ENCODE assay signal across 8 cellular contexts in the genomic region with DNA sequence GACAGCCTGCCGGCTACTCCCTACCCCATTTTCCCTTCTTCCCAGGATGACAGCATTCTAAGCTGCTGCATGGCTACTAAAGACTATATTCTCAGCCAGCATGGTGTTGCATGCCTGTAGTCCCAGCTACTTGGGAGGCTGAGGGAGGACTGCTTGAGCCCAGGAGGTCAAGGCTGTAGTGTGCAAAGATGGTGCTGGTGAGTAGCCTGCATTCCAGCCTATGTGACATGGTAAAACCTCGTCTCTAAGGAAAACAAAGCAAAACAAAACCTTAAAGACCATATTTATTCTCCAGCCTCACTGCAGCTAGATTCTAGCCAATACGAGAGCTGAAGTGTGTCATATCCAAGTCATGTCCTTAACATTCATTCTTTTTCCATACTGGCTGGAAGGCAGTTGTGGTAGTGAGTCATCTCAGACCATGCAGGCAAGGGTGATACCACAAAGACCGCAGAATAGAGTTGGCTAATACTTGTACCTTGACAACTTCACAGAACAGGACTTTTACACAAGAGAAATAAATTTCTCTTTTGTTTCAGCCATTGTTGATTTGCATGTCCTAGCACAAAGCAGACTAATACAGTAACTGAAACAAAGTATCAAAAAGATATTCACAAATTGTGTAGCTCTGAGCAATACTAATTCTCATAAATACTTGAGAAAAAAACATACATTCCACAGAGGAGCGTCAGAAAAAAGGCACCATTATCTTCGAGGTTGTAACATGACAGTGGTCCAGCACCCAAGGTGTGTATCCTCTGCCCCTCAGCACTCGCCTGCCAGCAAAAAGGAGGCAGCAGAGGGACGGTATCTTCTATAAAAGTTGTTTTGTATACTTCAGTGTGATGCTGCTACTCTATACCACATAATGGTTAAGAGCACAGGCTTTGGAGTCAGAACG. TPM values are rescaled to one million over a fixed set of nuclear protein-coding genes. Genes with fewer than 3 reads are reported as not detected.
DNase-seq lines count a peak whose midpoint lies in the region; ATAC-seq and TF ChIP-seq lines count a peak whose summit lies in the region.

No MANE protein-coding gene starts in this region.

- peak; percentile 76 for ATAC-seq in GM21381 (IDR thresholded peaks at IDR 0.05; ENCODE audit: unreplicated experiment)
- ATAC-seq in activated CD8-positive, alpha-beta T cell treated with anti-CD3 and anti-CD28 coated beads for 36 hours = peak; percentile 85

- no peaks in the 10 kb centered on the region for H3K9me3 ChIP-seq in CD4-positive, alpha-beta memory T cell (ENCODE audit: control insufficient read depth in 1 of 2, low read length in 2 of 2)

- peak overlapping the region; percentile 74 to 96 (median 88) for H3K27ac Mint-ChIP-seq in CD4-positive, alpha-beta memory T cell
- H3K27ac Mint-ChIP-seq in activated CD8-positive, alpha-beta T cell treated with anti-CD3 and anti-CD28 coated beads for 36 hours = peak overlapping the region; percentile 82

- POLR2A ChIA-PET in CD4-positive, alpha-beta memory T cell (lab: Charles Lee; ENCODE audit: partially characterized antibody) = interaction anchor here (0.5 kb wide), 1 partner anchor 382 kb away, joined by 4 read pairs; no protein-coding TSS in a partner anchor
- POLR2A ChIA-PET in activated CD8-positive, alpha-beta T cell treated with anti-CD3 and anti-CD28 coated beads for 36 hours (lab: Charles Lee) = interaction anchor here (1.1 to 1.5 kb wide), 2 partner anchors 17 to 35 kb away, joined by 3 read pairs; a partner anchor contains a TSS

- H3K36me3 Mint-ChIP-seq in CD4-positive, alpha-beta memory T cell = peaks cover 21 to 51% of the 10 kb centered on the region in 2 donors
- H3K36me3 Mint-ChIP-seq in activated CD8-positive, alpha-beta T cell treated with anti-CD3 and anti-CD28 coated beads for 36 hours (ENCODE audit: low read depth) = peaks cover 40% of the 10 kb centered on the region

- no peaks in the 10 kb centered on the region for H3K27me3 ChIP-seq in CD4-positive, alpha-beta memory T cell (ENCODE audit: insufficient read depth, low read length)

- H3K4me1 ChIP-seq in CD4-positive, alpha-beta memory T cell (ENCODE audit: insufficient read depth, low read length) = peaks cover 21% of the 10 kb centered on the region

- H3K4me1 Mint-ChIP-seq in CD4-positive, alpha-beta memory T cell = peaks cover 26 to 36% (median 30%) of the 10 kb centered on the region in 4 donors
- peaks cover 29% of the 10 kb centered on the region for H3K4me1 Mint-ChIP-seq in activated CD8-positive, alpha-beta T cell treated with anti-CD3 and anti-CD28 coated beads for 36 hours (ENCODE audit: low read depth)

- H3K36me3 ChIP-seq in CD4-positive, alpha-beta memory T cell (ENCODE audit: insufficient read depth, low read length) = peaks cover 14% of the 10 kb centered on the region

- H3K9me3 Mint-ChIP-seq in CD4-positive, alpha-beta memory T cell = no peaks in the 10 kb centered on the region
- no peaks in the 10 kb centered on the region for H3K9me3 Mint-ChIP-seq in activated CD8-positive, alpha-beta T cell treated with anti-CD3 and anti-CD28 coated beads for 36 hours

- no peak overlapping the region for H3K27ac ChIP-seq in CD4-positive, alpha-beta memory T cell (ENCODE audit: low read depth, low read length)

- H3K27me3 Mint-ChIP-seq in CD4-positive, alpha-beta memory T cell = no peaks in the 10 kb centered on the region
- H3K27me3 Mint-ChIP-seq in activated CD8-positive, alpha-beta T cell treated with anti-CD3 and anti-CD28 coated beads for 36 hours = no peaks in the 10 kb centered on the region

- DNase-seq in CD4-positive, alpha-beta memory T cell = peak in 4 of 5 donors; percentile 6 to 77 (median 22)
- DNase-seq in HS-27A (ENCODE audit: low read depth) (peak; percentile 99), foreskin melanocyte (peak; percentile 99), NCI-H446 treated with DMSO at 0.1 percent for 48 hours (lab: John Stamatoyannopoulos, UW) (no peak), cerebellar nuclear complex (lab: John Stamatoyannopoulos, UW) (no peak)
- peak; percentile 64 for DNase-seq in activated CD8-positive, alpha-beta T cell treated with anti-CD3 and anti-CD28 coated beads for 36 hours
- peak; percentile 65 for DNase-seq in stimulated activated CD4-positive, alpha-beta T cell treated with anti-CD3 and anti-CD28 coated beads, Interleukin-1b, Interleukin-23, amount 100 ng/mL, for 48 hours

- no peak for TF ChIP-seq CTCF in activated CD8-positive, alpha-beta T cell treated with anti-CD3 and anti-CD28 coated beads for 36 hours (IDR thresholded peaks at IDR 0.05)

- peak overlapping the region in 6 of 8 donors; percentile 40 to 80 (median 65) for H3K4me3 Mint-ChIP-seq in CD4-positive, alpha-beta memory T cell
- H3K4me3 Mint-ChIP-seq in activated CD8-positive, alpha-beta T cell treated with anti-CD3 and anti-CD28 coated beads for 36 hours = no peak overlapping the region

- no peak overlapping the region for H3K4me3 ChIP-seq in CD4-positive, alpha-beta memory T cell (ENCODE audit: low read length in 2 of 2)

- intact Hi-C loops in CD4-positive, alpha-beta memory T cell (cut with micrococcal nuclease) = no loop called here
- intact Hi-C loops in activated CD8-positive, alpha-beta T cell treated with anti-CD3 and anti-CD28 coated beads for 36 hours (cut with micrococcal nuclease) = no loop called here

- CTCF ChIA-PET in CD4-positive, alpha-beta memory T cell (lab: Charles Lee; ENCODE audit: partially characterized antibody) = no interaction called here
- CTCF ChIA-PET in activated CD8-positive, alpha-beta T cell treated with anti-CD3 and anti-CD28 coated beads for 36 hours (lab: Charles Lee) = interaction anchor here (0.9 kb wide), 1 partner anchor 11 kb away, joined by 5 read pairs; no protein-coding TSS in a partner anchor

RNA-seq across cellular contexts. Expression of a gene that starts 14.8 kb away (rescaled TPM):
- total RNA-seq in CD4-positive, alpha-beta memory T cell = 10 to 100 TPM; 74.2 to 78.5 TPM
- polyA plus RNA-seq in CD4-positive, alpha-beta memory T cell = 10 to 100 TPM; 67.9 to 91.6 TPM
- 10 to 100 TPM; 55.9 to 56.1 TPM for total RNA-seq in activated CD8-positive, alpha-beta T cell treated with anti-CD3 and anti-CD28 coated beads for 36 hours

RNA-seq across cellular contexts. Expression of a gene that starts 15.0 kb away (rescaled TPM):
- 10 to 100 TPM; 80.3 to 88.4 TPM for total RNA-seq in CD4-positive, alpha-beta memory T cell
- polyA plus RNA-seq in CD4-positive, alpha-beta memory T cell = 10 to 100 TPM; 47.9 to 70.1 TPM
- 100 to 1,000 TPM; 198 to 200 TPM for total RNA-seq in activated CD8-positive, alpha-beta T cell treated with anti-CD3 and anti-CD28 coated beads for 36 hours

RNA-seq across cellular contexts. Expression of a gene that starts 34.7 kb away (rescaled TPM):
- 10 to 100 TPM; 49.7 to 49.9 TPM for total RNA-seq in CD4-positive, alpha-beta memory T cell
- 10 to 100 TPM; 61.1 to 68.8 TPM for polyA plus RNA-seq in CD4-positive, alpha-beta memory T cell
- total RNA-seq in activated CD8-positive, alpha-beta T cell treated with anti-CD3 and anti-CD28 coated beads for 36 hours = 10 to 100 TPM; 34.0 to 35.0 TPM

RNA-seq across cellular contexts. Expression of a gene that starts 35.0 kb away (rescaled TPM):
- total RNA-seq in CD4-positive, alpha-beta memory T cell = 10 to 100 TPM; 90.5 to 94.7 TPM
- 100 to 1,000 TPM; 315 to 331 TPM for polyA plus RNA-seq in CD4-positive, alpha-beta memory T cell
- total RNA-seq in activated CD8-positive, alpha-beta T cell treated with anti-CD3 and anti-CD28 coated beads for 36 hours = 100 to 1,000 TPM; 116 to 120 TPM

Comparison
In these comparisons a context has a peak if more than half of its experiments do, and no peak if none do; other contexts are left out.
1. DNase-seq: peak in CD4-positive, alpha-beta memory T cell (4 of 5), HS-27A (single experiment), activated CD8-positive, alpha-beta T cell treated with anti-CD3 and anti-CD28 coated beads for 36 hours (single experiment), foreskin melanocyte (single experiment) and stimulated activated CD4-positive, alpha-beta T cell treated with anti-CD3 and anti-CD28 coated beads, Interleukin-1b, Interleukin-23, amount 100 ng/mL, for 48 hours (single experiment); none in NCI-H446 treated with DMSO at 0.1 percent for 48 hours (single experiment) and cerebellar nuclear complex (0 of 2).